Comparison of ENCODE assay signal across 23 cellular contexts in genomic region chr2:122100371-122101150, GRCh38.
DNase-seq lines count a peak whose midpoint lies in the region; FAIRE-seq and TF ChIP-seq lines count a peak whose summit lies in the region.
"Had no signal": no experiment of that assay in that cellular context is flagged by ENCODE, and none has a peak within 500 bp of the region (broad histone marks: within the 10 kb centered on the region; RNA-seq: fewer than 3 reads in every experiment).

No MANE protein-coding gene starts in this region.

- H3K4me3 Mint-ChIP-seq in astrocyte (ENCODE audit: unreplicated experiment) (no peak overlapping the region), progenitor cell of endocrine pancreas (ENCODE audit: low read depth) (no peak overlapping the region)
- H3K4me3 Mint-ChIP-seq: stimulated activated naive CD8-positive, alpha-beta T cell treated with anti-CD3 and anti-CD28 coated beads, Interleukin-15, Interleukin-2, amounts not matched to agents 100 ng/mL and 50 ng/mL, for 24 hours had no signal

- peak overlapping the region; percentile 41 for H3K4me2 ChIP-seq in astrocyte (ENCODE audit: low read length)
- H3K4me2 ChIP-seq: KMS-11 had no signal

- H4K20me1 ChIP-seq in astrocyte (ENCODE audit: insufficient read depth, low read length) = no peaks in the 10 kb centered on the region

- H3K79me2 ChIP-seq in astrocyte (ENCODE audit: insufficient read depth, low read length) = no peaks in the 10 kb centered on the region

- intact Hi-C loops in kidney (cut with DNase I) = no loop called here

- peaks cover 41% of the 10 kb centered on the region for H3K4me1 Mint-ChIP-seq in astrocyte (ENCODE audit: low read depth, unreplicated experiment)
- peaks cover 6% of the 10 kb centered on the region for H3K4me1 Mint-ChIP-seq in progenitor cell of endocrine pancreas (ENCODE audit: low read depth)

- TF ChIP-seq CTCF in astrocyte (IDR thresholded peaks at IDR 0.05; ENCODE audit: insufficient read depth, low read depth, low read length) = no peak
- TF ChIP-seq CTCF in progenitor cell of endocrine pancreas (IDR thresholded peaks at IDR 0.05; ENCODE audit: unreplicated experiment) = no peak
- TF ChIP-seq CTCF in kidney (IDR thresholded peaks at IDR 0.05; ENCODE audit: borderline replicate concordance, extremely low read depth, insufficient read depth) = no peak
- no peak for TF ChIP-seq CTCF in BE2C (IDR thresholded peaks at IDR 0.05; ENCODE audit: low read depth, low read length)

- H3K4me3 ChIP-seq in astrocyte (ENCODE audit: insufficient read depth, low read depth, low read length) (no peak overlapping the region), kidney (ENCODE audit: low read length in 2 of 2) (no peak overlapping the region), BE2C (ENCODE audit: low read depth, low read length) (no peak overlapping the region)
- H3K4me3 ChIP-seq: GM12878, mucosa of descending colon, sigmoid colon, SJCRH30, upper lobe of left lung had no signal

- no peaks in the 10 kb centered on the region for H3K36me3 ChIP-seq in astrocyte (ENCODE audit: insufficient read depth, low read length)
- H3K36me3 ChIP-seq in kidney (ENCODE audit: control insufficient read depth in 1 of 2, insufficient read depth in 2 of 2, low read length in 2 of 2) = no peaks in the 10 kb centered on the region
- no peaks in the 10 kb centered on the region for H3K36me3 ChIP-seq in BE2C
- H3K36me3 ChIP-seq: neutrophil, sigmoid colon, SJCRH30, upper lobe of left lung had no signal

- H2AFZ ChIP-seq in astrocyte (ENCODE audit: low read depth, low read length) = no peak overlapping the region

- H3K27ac ChIP-seq in astrocyte (ENCODE audit: low read depth, low read length) (peak overlapping the region; percentile 55), kidney (ENCODE audit: low read depth in 2 of 2, low read length in 2 of 2) (no peak overlapping the region)
- H3K27ac ChIP-seq: KMS-11, neutrophil, sigmoid colon, SJCRH30, upper lobe of left lung had no signal

- no peaks in the 10 kb centered on the region for H3K27me3 Mint-ChIP-seq in astrocyte (ENCODE audit: low read depth, unreplicated experiment)
- peaks cover 3% of the 10 kb centered on the region for H3K27me3 Mint-ChIP-seq in progenitor cell of endocrine pancreas
- H3K27me3 Mint-ChIP-seq: stimulated activated naive CD8-positive, alpha-beta T cell treated with anti-CD3 and anti-CD28 coated beads, Interleukin-15, Interleukin-2, amounts not matched to agents 100 ng/mL and 50 ng/mL, for 24 hours had no signal

- H3K4me1 ChIP-seq in astrocyte (ENCODE audit: insufficient read depth, low read length) = peaks cover 13% of the 10 kb centered on the region
- no peaks in the 10 kb centered on the region for H3K4me1 ChIP-seq in kidney (ENCODE audit: control insufficient read depth in 1 of 2, insufficient read depth in 1 of 2, low read depth in 1 of 2, low read length in 2 of 2)
- no peaks in the 10 kb centered on the region for H3K4me1 ChIP-seq in BE2C
- H3K4me1 ChIP-seq: sigmoid colon, SJCRH30, upper lobe of left lung had no signal

- H3K36me3 Mint-ChIP-seq in astrocyte (ENCODE audit: low read depth, unreplicated experiment) = no peaks in the 10 kb centered on the region
- H3K36me3 Mint-ChIP-seq in progenitor cell of endocrine pancreas (ENCODE audit: insufficient read depth) = peaks cover 2% of the 10 kb centered on the region

- H3K27ac Mint-ChIP-seq in astrocyte (ENCODE audit: unreplicated experiment) (peak overlapping the region; percentile 21), progenitor cell of endocrine pancreas (peak overlapping the region; percentile 67)
- H3K27ac Mint-ChIP-seq: activated T-helper 2 cell treated with anti-CD3 and anti-CD28 coated beads, Interferon-gamma antibody, Interleukin-2, Interleukin-4, amounts not matched to agents 10 μg/mL and 5 μg/mL and 100 μg/mL, durations not matched to agents 14 hours and 24 hours and 36 hours; stimulated activated naive CD8-positive, alpha-beta T cell treated with anti-CD3 and anti-CD28 coated beads, Interleukin-15, Interleukin-2, amounts not matched to agents 100 ng/mL and 50 ng/mL, for 24 hours had no signal

- H3K9ac ChIP-seq in astrocyte (ENCODE audit: low read length) = no peak overlapping the region
- H3K9ac ChIP-seq in kidney (ENCODE audit: low read length in 2 of 2) = no peak overlapping the region
- H3K9ac ChIP-seq: KMS-11 had no signal

- FAIRE-seq in astrocyte (lab: Jason Lieb, UNC) = no peak
- no peak for FAIRE-seq in kidney (lab: Jason Lieb, UNC)
- FAIRE-seq: GM12878 had no signal

- H3K9me3 ChIP-seq in astrocyte (ENCODE audit: insufficient read depth, low read depth, low read length) (no peaks in the 10 kb centered on the region), kidney (ENCODE audit: control insufficient read depth in 1 of 2, low read length in 2 of 2) (no peaks in the 10 kb centered on the region), BE2C (no peaks in the 10 kb centered on the region)
- H3K9me3 ChIP-seq: mucosa of descending colon, neutrophil, sigmoid colon, SJCRH30, upper lobe of left lung had no signal

- DNase-seq in GM03348 (ENCODE audit: low spot score) (peak; percentile 59), astrocyte (ENCODE audit: low read depth) (peak; percentile 81), iPS DF 19.7 (ENCODE audit: low read depth, low spot score) (peak; percentile 40), progenitor cell of endocrine pancreas (ENCODE audit: low spot score, unreplicated experiment) (no peak), kidney (no peak), occipital lobe (lab: John Stamatoyannopoulos, UW) (no peak), BE2C (no peak)
- DNase-seq: Calu3; central memory CD4-positive, alpha-beta T cell; effector CD8-positive, alpha-beta T cell; GDM1; mucosa of descending colon; NCI-H1048; NCI-H2081; NCI-H524 treated with DMSO at 0.1 percent for 48 hours; sigmoid colon; SJCRH30; upper lobe of left lung had no signal

- H3K9me3 Mint-ChIP-seq in astrocyte (ENCODE audit: unreplicated experiment) = peaks cover 4% of the 10 kb centered on the region
- H3K9me3 Mint-ChIP-seq in progenitor cell of endocrine pancreas (ENCODE audit: low read depth) = no peaks in the 10 kb centered on the region
- H3K9me3 Mint-ChIP-seq: activated T-helper 2 cell treated with anti-CD3 and anti-CD28 coated beads, Interferon-gamma antibody, Interleukin-2, Interleukin-4, amounts not matched to agents 10 μg/mL and 5 μg/mL and 100 μg/mL, durations not matched to agents 14 hours and 24 hours and 36 hours had no signal

- H3K27me3 ChIP-seq in astrocyte (ENCODE audit: insufficient read depth, low read length) = no peaks in the 10 kb centered on the region
- H3K27me3 ChIP-seq in BE2C = no peaks in the 10 kb centered on the region
- H3K27me3 ChIP-seq: neutrophil, sigmoid colon, SJCRH30, upper lobe of left lung had no signal

Comparison
In these comparisons a context has a peak if more than half of its experiments do, and no peak if none do; other contexts are left out.
1. DNase-seq: peak in GM03348 (single experiment), astrocyte (single experiment) and iPS DF 19.7 (single experiment); none in progenitor cell of endocrine pancreas (single experiment), kidney (single experiment), occipital lobe (single experiment) and BE2C (single experiment).